8 cellular contexts compared by ENCODE assay signal in the genomic region with DNA sequence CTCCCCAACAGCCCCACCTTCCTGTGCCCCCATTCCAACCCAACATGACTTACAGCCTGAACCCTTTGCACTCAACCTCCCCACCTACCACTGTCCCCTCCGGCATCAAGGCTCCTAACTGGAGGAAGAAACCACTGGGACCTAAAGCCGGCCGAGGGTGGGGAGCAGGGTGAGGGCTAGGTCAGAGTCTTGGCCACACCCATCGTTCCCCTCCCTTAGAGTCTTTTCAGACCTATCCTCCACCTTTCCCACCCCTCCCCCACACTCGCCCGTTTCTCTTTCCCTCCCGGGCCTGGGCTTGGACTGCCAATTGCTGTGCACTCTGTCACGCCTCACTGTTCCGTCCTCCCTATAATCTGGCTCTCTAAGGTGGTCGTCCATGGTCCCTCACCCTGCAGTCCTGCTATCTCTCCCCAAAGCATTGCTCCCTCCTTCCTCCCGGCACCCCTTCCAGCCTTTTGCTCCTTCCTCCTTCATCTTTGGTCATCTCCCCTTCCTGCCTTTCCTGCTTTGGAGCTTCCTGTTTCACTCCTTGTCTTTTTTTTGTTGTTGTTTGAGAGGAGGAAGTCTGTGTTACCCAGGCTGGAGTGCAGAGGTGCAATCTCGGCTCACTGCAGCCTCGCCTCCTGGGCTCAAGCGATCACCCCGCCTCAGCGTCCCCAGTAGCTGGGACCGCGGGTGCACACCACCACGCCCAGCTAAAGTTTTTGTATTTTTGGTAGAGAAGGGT. TPM values are rescaled to one million over a fixed set of nuclear protein-coding genes. Genes with fewer than 3 reads are reported as not detected.
DNase-seq lines count a peak whose midpoint lies in the region; ATAC-seq and TF ChIP-seq lines count a peak whose summit lies in the region.

No MANE protein-coding gene starts in this region.

- H3K9ac ChIP-seq in subcutaneous abdominal adipose tissue (ENCODE audit: low read length in 5 of 5): peak overlapping the region in 3 of 5 donors; percentile 21 to 35 (median 30)

- peak overlapping the region; percentile 73 for H3K4me3 Mint-ChIP-seq in activated T-helper 1 cell treated with anti-CD3 and anti-CD28 coated beads, Interleukin-12 subunit alpha, Interleukin-12 subunit beta, Interleukin-2, Interleukin-4 antibody, amounts not matched to agents 30 ng/mL and 10 ng/mL and 1 ng/mL, durations not matched to agents 14 hours and 24 hours and 36 hours

- H3K36me3 ChIP-seq in subcutaneous abdominal adipose tissue (ENCODE audit: control insufficient read depth in 5 of 5, insufficient read depth in 5 of 5, low read length in 5 of 5) (peaks cover 0 to 15% (median 11%) of the 10 kb centered on the region in 5 donors), testis (ENCODE audit: low read depth, missing control alignments) (no peaks in the 10 kb centered on the region)

- H3K4me3 ChIP-seq in subcutaneous abdominal adipose tissue (ENCODE audit: low read depth in 1 of 5, low read length in 5 of 5) (peak overlapping the region in 4 of 5 donors; percentile 52 to 75 (median 61)), testis (no peak overlapping the region)

- intact Hi-C loops in activated T-helper 1 cell treated with anti-CD3 and anti-CD28 coated beads, Interleukin-12 subunit alpha, Interleukin-12 subunit beta, Interleukin-2, Interleukin-4 antibody, amounts not matched to agents 30 ng/mL and 10 ng/mL and 1 ng/mL, durations not matched to agents 14 hours and 24 hours and 36 hours (cut with micrococcal nuclease): loop anchor here (2.0 kb wide), 1 partner anchor 18 kb away; the partner anchor contains the start of gene SLC2A4
- intact Hi-C loops in testis (cut with DNase I; ENCODE audit: low total_unique reads): no loop called here

- peaks cover 11% of the 10 kb centered on the region for H3K36me3 Mint-ChIP-seq in activated T-helper 1 cell treated with anti-CD3 and anti-CD28 coated beads, Interleukin-12 subunit alpha, Interleukin-12 subunit beta, Interleukin-2, Interleukin-4 antibody, amounts not matched to agents 30 ng/mL and 10 ng/mL and 1 ng/mL, durations not matched to agents 14 hours and 24 hours and 36 hours (ENCODE audit: low read depth)

- H3K9me3 Mint-ChIP-seq in activated T-helper 1 cell treated with anti-CD3 and anti-CD28 coated beads, Interleukin-12 subunit alpha, Interleukin-12 subunit beta, Interleukin-2, Interleukin-4 antibody, amounts not matched to agents 30 ng/mL and 10 ng/mL and 1 ng/mL, durations not matched to agents 14 hours and 24 hours and 36 hours: no peaks in the 10 kb centered on the region

- H3K27me3 ChIP-seq in subcutaneous abdominal adipose tissue (ENCODE audit: control insufficient read depth in 5 of 5, insufficient read depth in 4 of 5, low read length in 5 of 5) (peaks cover 0 to 22% (median 14%) of the 10 kb centered on the region in 5 donors), testis (no peaks in the 10 kb centered on the region)

- peaks cover 23% of the 10 kb centered on the region for H3K27me3 Mint-ChIP-seq in activated T-helper 1 cell treated with anti-CD3 and anti-CD28 coated beads, Interleukin-12 subunit alpha, Interleukin-12 subunit beta, Interleukin-2, Interleukin-4 antibody, amounts not matched to agents 30 ng/mL and 10 ng/mL and 1 ng/mL, durations not matched to agents 14 hours and 24 hours and 36 hours (ENCODE audit: insufficient read depth)

- 11 to 12% methylated on average over 19 of the region's 19 CpGs for WGBS in testis, 2 donors

- H3K4me1 Mint-ChIP-seq in activated T-helper 1 cell treated with anti-CD3 and anti-CD28 coated beads, Interleukin-12 subunit alpha, Interleukin-12 subunit beta, Interleukin-2, Interleukin-4 antibody, amounts not matched to agents 30 ng/mL and 10 ng/mL and 1 ng/mL, durations not matched to agents 14 hours and 24 hours and 36 hours (ENCODE audit: low read depth): peaks cover 32% of the 10 kb centered on the region

- peak overlapping the region; percentile 49 for H3K27ac Mint-ChIP-seq in activated T-helper 1 cell treated with anti-CD3 and anti-CD28 coated beads, Interleukin-12 subunit alpha, Interleukin-12 subunit beta, Interleukin-2, Interleukin-4 antibody, amounts not matched to agents 30 ng/mL and 10 ng/mL and 1 ng/mL, durations not matched to agents 14 hours and 24 hours and 36 hours

- H3K4me1 ChIP-seq in subcutaneous abdominal adipose tissue (ENCODE audit: control insufficient read depth in 5 of 5, insufficient read depth in 5 of 5, low read length in 5 of 5) (peaks cover 0 to 47% (median 41%) of the 10 kb centered on the region in 5 donors), testis (peaks cover 8% of the 10 kb centered on the region)

- no peak for TF ChIP-seq POLR2A in testis (IDR thresholded peaks at IDR 0.05)

- no peak for TF ChIP-seq CTCF in testis (IDR thresholded peaks at IDR 0.05)

- no peak for ATAC-seq in HG02885 (IDR thresholded peaks at IDR 0.05; ENCODE audit: poor library complexity, unreplicated experiment)

- H3K27ac ChIP-seq in subcutaneous abdominal adipose tissue (ENCODE audit: low read depth, low read length): no peak overlapping the region
- no peak overlapping the region for H3K27ac ChIP-seq in testis

- peak; percentile 37 for DNase-seq in stimulated activated CD4-positive, alpha-beta T cell treated with anti-CD3 and anti-CD28 coated beads, Interleukin-15, amount 100 ng/mL, for 24 hours
- DNase-seq in stimulated activated CD4-positive, alpha-beta T cell treated with anti-CD3 and anti-CD28 coated beads, Interleukin-1b, Interleukin-23, amount 100 ng/mL, for 48 hours: no peak
- no peak for DNase-seq in activated T-helper 1 cell treated with anti-CD3 and anti-CD28 coated beads, Interleukin-12 subunit alpha, Interleukin-12 subunit beta, Interleukin-2, Interleukin-4 antibody, amounts not matched to agents 30 ng/mL and 10 ng/mL and 1 ng/mL, durations not matched to agents 14 hours and 24 hours and 36 hours (ENCODE audit: low spot score)
- peak; percentile 82 for DNase-seq in iPS-NIHi7 (ENCODE audit: extremely low spot score)
- DNase-seq in testis: no peak
- no peak for DNase-seq in GM19238 (ENCODE audit: insufficient read length, low spot score)

- H3K9me3 ChIP-seq in subcutaneous abdominal adipose tissue (ENCODE audit: control insufficient read depth in 5 of 5, low read length in 5 of 5) (no peaks in the 10 kb centered on the region), testis (no peaks in the 10 kb centered on the region)

RNA-seq across cellular contexts. Expression of gene CLDN7, which starts 1.0 kb away (rescaled TPM):
- 0.15 and 0.60 TPM in 2 replicates for total RNA-seq in activated T-helper 1 cell treated with anti-CD3 and anti-CD28 coated beads, Interleukin-12 subunit alpha, Interleukin-12 subunit beta, Interleukin-2, Interleukin-4 antibody, amounts not matched to agents 30 ng/mL and 10 ng/mL and 1 ng/mL, durations not matched to agents 14 hours and 24 hours and 36 hours
- 1 to 10 TPM; 4.5 to 6.9 TPM for total RNA-seq in testis
- polyA plus RNA-seq in testis (ENCODE audit: insufficient read depth, low read depth, low replicate concordance): 8.8 TPM

RNA-seq across cellular contexts. Expression of gene ELP5, which starts 11.2 kb away (rescaled TPM):
- 73.6 and 75.5 TPM in 2 replicates for total RNA-seq in activated T-helper 1 cell treated with anti-CD3 and anti-CD28 coated beads, Interleukin-12 subunit alpha, Interleukin-12 subunit beta, Interleukin-2, Interleukin-4 antibody, amounts not matched to agents 30 ng/mL and 10 ng/mL and 1 ng/mL, durations not matched to agents 14 hours and 24 hours and 36 hours
- 100 to 1,000 TPM; 107 to 123 TPM for total RNA-seq in testis
- polyA plus RNA-seq in testis (ENCODE audit: insufficient read depth, low read depth, low replicate concordance): 295 TPM

RNA-seq across cellular contexts. Expression of gene CTDNEP1, which starts 11.7 kb away (rescaled TPM):
- total RNA-seq in activated T-helper 1 cell treated with anti-CD3 and anti-CD28 coated beads, Interleukin-12 subunit alpha, Interleukin-12 subunit beta, Interleukin-2, Interleukin-4 antibody, amounts not matched to agents 30 ng/mL and 10 ng/mL and 1 ng/mL, durations not matched to agents 14 hours and 24 hours and 36 hours: 191 and 193 TPM in 2 replicates
- 10 to 100 TPM; 86.4 to 94.0 TPM for total RNA-seq in testis
- polyA plus RNA-seq in testis (ENCODE audit: insufficient read depth, low read depth, low replicate concordance): 138 TPM

RNA-seq across cellular contexts. Expression of gene SLC2A4, which starts 18.3 kb away (rescaled TPM):
- total RNA-seq in activated T-helper 1 cell treated with anti-CD3 and anti-CD28 coated beads, Interleukin-12 subunit alpha, Interleukin-12 subunit beta, Interleukin-2, Interleukin-4 antibody, amounts not matched to agents 30 ng/mL and 10 ng/mL and 1 ng/mL, durations not matched to agents 14 hours and 24 hours and 36 hours: 0.17 and 0.31 TPM in 2 replicates
- 1 to 10 TPM; 4.2 to 6.6 TPM for total RNA-seq in testis
- polyA plus RNA-seq in testis (ENCODE audit: insufficient read depth, low read depth, low replicate concordance): 4.7 TPM

RNA-seq across cellular contexts. Expression of gene GABARAP, which starts 21.0 kb away (rescaled TPM):
- total RNA-seq in activated T-helper 1 cell treated with anti-CD3 and anti-CD28 coated beads, Interleukin-12 subunit alpha, Interleukin-12 subunit beta, Interleukin-2, Interleukin-4 antibody, amounts not matched to agents 30 ng/mL and 10 ng/mL and 1 ng/mL, durations not matched to agents 14 hours and 24 hours and 36 hours: 146 and 148 TPM in 2 replicates
- 100 to 1,000 TPM; 521 to 683 TPM for total RNA-seq in testis
- 1,171 TPM for polyA plus RNA-seq in testis (ENCODE audit: insufficient read depth, low read depth, low replicate concordance)

Comparison
In these comparisons a context has a peak if more than half of its experiments do, and no peak if none do; other contexts are left out.
1. DNase-seq: peak in stimulated activated CD4-positive, alpha-beta T cell treated with anti-CD3 and anti-CD28 coated beads, Interleukin-15, amount 100 ng/mL, for 24 hours (single experiment) and iPS-NIHi7 (single experiment); none in stimulated activated CD4-positive, alpha-beta T cell treated with anti-CD3 and anti-CD28 coated beads, Interleukin-1b, Interleukin-23, amount 100 ng/mL, for 48 hours (single experiment), activated T-helper 1 cell treated with anti-CD3 and anti-CD28 coated beads, Interleukin-12 subunit alpha, Interleukin-12 subunit beta, Interleukin-2, Interleukin-4 antibody, amounts not matched to agents 30 ng/mL and 10 ng/mL and 1 ng/mL, durations not matched to agents 14 hours and 24 hours and 36 hours (single experiment), testis (single experiment) and GM19238 (single experiment).
2. H3K4me3 ChIP-seq: peak in subcutaneous abdominal adipose tissue (4 of 5); none in testis (0 of 2).